22 cellular contexts compared by ENCODE assay signal in genomic region chr4:94490437-94490836, GRCh38. TPM values are rescaled to one million over a fixed set of nuclear protein-coding genes. Genes with fewer than 3 reads are reported as not detected.
DNase-seq lines count a peak whose midpoint lies in the region; ATAC-seq and TF ChIP-seq lines count a peak whose summit lies in the region.
"Had no signal": no experiment of that assay in that cellular context is flagged by ENCODE, and none has a peak within 500 bp of the region (broad histone marks: within the 10 kb centered on the region; RNA-seq: fewer than 3 reads in every experiment).

No MANE protein-coding gene starts in this region.

- H3K36me3 ChIP-seq in GM23248 (ENCODE audit: low read depth) (no peaks in the 10 kb centered on the region), RWPE2 (ENCODE audit: low read depth) (peaks cover 23% of the 10 kb centered on the region; the same call in 1 of the 2 replicates), psoas muscle (ENCODE audit: insufficient read depth in 1 of 2, low read depth in 1 of 2) (peaks cover 0 to 4% of the 10 kb centered on the region in 2 donors)
- H3K36me3 ChIP-seq: BLaER1, SJCRH30 had no signal

- H3K9ac ChIP-seq in GM23248: no peak overlapping the region
- H3K9ac ChIP-seq: BLaER1 had no signal

- in situ Hi-C loops in GM23248 (cut with MboI): no loop called here

- 96% methylated on average over 1 of the region's 1 CpG for WGBS in GM23248 (ENCODE audit: low coverage in 1 of 2, low lambda C conversion rate in 2 of 2, missing lambda C conversion rate in 2 of 2), 2 experiments
- 87 to 100% (median 92%) methylated on average over 1 of the region's 1 CpG for WGBS in psoas muscle, 3 donors

- H3K4me1 ChIP-seq in GM23248 (ENCODE audit: insufficient read depth) (peaks cover 40% of the 10 kb centered on the region), RWPE2 (ENCODE audit: insufficient read depth, poor library complexity, severe bottlenecking) (peaks cover 63% of the 10 kb centered on the region), psoas muscle (peaks cover 68% of the 10 kb centered on the region)
- H3K4me1 ChIP-seq: BLaER1, SJCRH30 had no signal

- H2AFZ ChIP-seq in GM23248: no peak overlapping the region

- H3K9me3 ChIP-seq in GM23248 (ENCODE audit: low read depth): no peaks in the 10 kb centered on the region
- no peaks in the 10 kb centered on the region for H3K9me3 ChIP-seq in RWPE2 (ENCODE audit: severe bottlenecking)
- no peaks in the 10 kb centered on the region for H3K9me3 ChIP-seq in psoas muscle
- H3K9me3 ChIP-seq: BLaER1, SJCRH30 had no signal

- H4K20me1 ChIP-seq in GM23248 (ENCODE audit: insufficient read depth): no peaks in the 10 kb centered on the region
- H4K20me1 ChIP-seq: BLaER1 had no signal

- peaks cover 100% of the 10 kb centered on the region for H3K79me2 ChIP-seq in GM23248 (ENCODE audit: insufficient read depth)

- H3K27ac ChIP-seq in GM23248: peak overlapping the region; percentile 29; the same call in 1 of the 2 replicates
- peak overlapping the region; percentile 96 for H3K27ac ChIP-seq in RWPE2 (ENCODE audit: poor library complexity, severe bottlenecking)
- peak overlapping the region; percentile 90 for H3K27ac ChIP-seq in epithelial cell of prostate
- peak overlapping the region; percentile 84 for H3K27ac ChIP-seq in psoas muscle
- H3K27ac ChIP-seq: BLaER1, SJCRH30 had no signal

- no peak for DNase-seq in GM23248
- no peak for DNase-seq in RWPE2 (ENCODE audit: low spot score)
- no peak for DNase-seq in epithelial cell of prostate (ENCODE audit: low read depth, low spot score)
- no peak for DNase-seq in psoas muscle
- DNase-seq in omental fat pad (ENCODE audit: low spot score): no peak
- DNase-seq in mesenteric fat pad (ENCODE audit: low spot score): no peak
- DNase-seq: ACHN; CD4-positive, alpha-beta T cell; COR-L47; DMS79 treated with DMSO at 0.1 percent for 48 hours; KG1; NCI-H1092 treated with DMSO at 0.1 percent for 48 hours; NCI-H1436 treated with DMSO at 0.1 percent for 48 hours; NCI-H1930; NCI-H2227 treated with DMSO at 0.1 percent for 48 hours; NCI-H510A treated with DMSO at 0.1 percent for 48 hours; NCI-H748 treated with DMSO at 0.1 percent for 48 hours; NK-92 treated with Interleukin-12 subunit alpha and Interleukin-12 subunit beta, amount 100 ng/mL, for 24 hours; SJCRH30 had no signal

- H3K4me3 ChIP-seq in GM23248 (no peak overlapping the region), RWPE2 (ENCODE audit: severe bottlenecking) (no peak overlapping the region), psoas muscle (no peak overlapping the region)
- H3K4me3 ChIP-seq: BLaER1, SJCRH30 had no signal

- H3K9me2 ChIP-seq in GM23248 (ENCODE audit: insufficient read depth): no peaks in the 10 kb centered on the region

- H3K4me2 ChIP-seq in GM23248 (ENCODE audit: unreplicated experiment): peak overlapping the region; percentile 72
- H3K4me2 ChIP-seq: BLaER1 had no signal

- TF ChIP-seq CTCF in RWPE2 (IDR thresholded peaks at IDR 0.05; ENCODE audit: poor library complexity, severe bottlenecking) (no peak), psoas muscle (IDR thresholded peaks at IDR 0.05) (no peak), omental fat pad (IDR thresholded peaks at IDR 0.05) (no peak)

- H3F3A ChIP-seq in GM23248 (ENCODE audit: insufficient read depth): peaks cover 52% of the 10 kb centered on the region

- H3K27me3 ChIP-seq in GM23248 (replicated peaks; ENCODE audit: insufficient read depth) (no peaks in the 10 kb centered on the region), RWPE2 (ENCODE audit: insufficient read depth, poor library complexity, severe bottlenecking) (no peaks in the 10 kb centered on the region), psoas muscle (ENCODE audit: insufficient read depth in 3 of 3, low read length in 2 of 3) (no peaks in the 10 kb centered on the region)
- H3K27me3 ChIP-seq: BLaER1, SJCRH30 had no signal

- no peak for ATAC-seq in RWPE2 (ENCODE audit: low read depth)
- no peak for ATAC-seq in psoas muscle
- no peak for ATAC-seq in omental fat pad (ENCODE audit: low FRiP score)
- ATAC-seq in HG02840 (IDR thresholded peaks at IDR 0.05; ENCODE audit: low FRiP score, unreplicated experiment): no peak
- ATAC-seq: Panc1 had no signal

- intact Hi-C loops in psoas muscle (cut with DNase I): no loop called here

RNA-seq across cellular contexts. Expression of gene PDLIM5, which starts 38.7 kb away (rescaled TPM):
- total RNA-seq in GM23248 (2014; rRNA removed; shearing (Covaris generic)): 115 and 185 TPM in 2 replicates
- polyA plus RNA-seq in GM23248 (2016; fragmentation: Nextera tagmentation; extraction: Ambion mirVana): 147 and 149 TPM in 2 replicates
- 100 to 1,000 TPM; 459 to 840 (median 509) TPM for total RNA-seq in psoas muscle
- polyA plus RNA-seq in psoas muscle: 100 to 1,000 TPM; 215 to 533 (median 426) TPM
- 100 to 1,000 TPM; 119 to 168 (median 146) TPM for total RNA-seq in omental fat pad
- total RNA-seq in mesenteric fat pad: 125 TPM

Comparison
In these comparisons a context has a peak if more than half of its experiments do, and no peak if none do; other contexts are left out.
1. H3K27ac ChIP-seq: peak in every context shown above with its lines; median percentile 96 in RWPE2; 90 in epithelial cell of prostate; 84 in psoas muscle; 29 in GM23248.